In the genomic region with DNA sequence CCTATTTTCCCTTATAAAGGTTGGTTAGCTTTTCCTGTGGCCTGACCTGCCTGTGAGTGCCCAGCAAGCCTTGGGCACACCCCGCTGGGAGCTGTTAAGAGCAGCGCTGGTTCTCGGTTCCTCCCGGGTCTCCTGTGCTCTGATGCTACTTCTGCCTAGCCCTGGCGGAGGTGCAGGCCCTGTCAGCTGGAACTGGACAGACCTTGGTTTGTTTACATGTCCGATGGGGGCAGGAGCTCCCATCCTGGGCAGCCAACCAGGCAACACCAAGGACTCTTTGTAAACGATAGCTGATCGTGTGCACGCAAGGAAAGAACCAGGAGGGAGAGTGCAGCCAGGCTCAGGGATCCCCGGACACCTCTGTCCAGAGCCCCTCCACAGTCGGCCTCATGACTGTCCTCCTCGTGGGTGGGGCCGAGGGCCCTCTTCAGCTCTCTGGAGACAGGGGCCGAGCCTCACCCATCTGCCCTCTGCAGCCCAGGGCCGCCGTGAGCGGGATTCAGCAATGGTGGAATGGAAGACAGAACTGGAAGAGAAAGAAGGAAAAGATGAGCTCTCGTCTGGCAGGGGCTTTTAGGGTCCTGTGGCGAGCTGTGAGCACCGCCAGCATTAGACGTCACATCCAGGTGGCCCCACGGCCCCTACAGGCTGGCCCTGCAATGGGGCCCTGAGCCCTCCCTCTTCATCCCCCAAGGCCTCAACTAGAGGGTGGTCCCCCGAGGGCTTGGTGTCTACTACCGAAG, we compare ENCODE assay signal across 17 cellular contexts. TPM values are rescaled to one million over a fixed set of nuclear protein-coding genes. Genes with fewer than 3 reads are reported as not detected.
"Had no signal": no experiment of that assay in that cellular context is flagged by ENCODE, and none has a peak within 500 bp of the region (broad histone marks: within the 10 kb centered on the region; RNA-seq: fewer than 3 reads in every experiment).

No MANE protein-coding gene starts in this region.

- H3K27me3 ChIP-seq: body of pancreas, ovary, uterus had no signal

- ATAC-seq: body of pancreas, left colon had no signal

- DNase-seq: activated B cell treated with CpG ODN at 0.5 μM for 24 hours; activated CD4-positive, alpha-beta T cell treated with anti-CD3 and anti-CD28 coated beads, Interleukin-2, amount 10 ng/mL, durations not matched to agents 7 days and 5 days; activated naive CD4-positive, alpha-beta T cell treated with anti-CD3 and anti-CD28 coated beads, Interleukin-2, amount 50 U/mL, for 16 hours; body of pancreas; central memory CD4-positive, alpha-beta T cell; cortex of kidney; effector memory CD4-positive, alpha-beta T cell; immature natural killer cell; left colon; mesendoderm; ovary; retina; stimulated activated CD4-positive, alpha-beta T cell treated with anti-CD3 and anti-CD28 coated beads, Interleukin-4, amount 100 ng/mL, for 4 hours; uterus had no signal

- H3K4me3 ChIP-seq: body of pancreas, ovary, uterus had no signal

- H3K9me3 ChIP-seq: body of pancreas, ovary, uterus had no signal

- H3K27ac ChIP-seq: body of pancreas, ovary, uterus had no signal

- H3K36me3 ChIP-seq: ovary, uterus had no signal

RNA-seq across cellular contexts. Expression of gene EXOC3L4, which starts 41.0 kb away (rescaled TPM):
- total RNA-seq: activated B cell treated with CpG ODN at 0.5 μM for 24 hours; activated CD4-positive, alpha-beta T cell treated with anti-CD3 and anti-CD28 coated beads, Interleukin-2, amount 10 ng/mL, durations not matched to agents 7 days and 5 days; activated T-helper 2 cell treated with anti-CD3 and anti-CD28 coated beads, Interferon-gamma antibody, Interleukin-2, Interleukin-4, amounts not matched to agents 10 μg/mL and 5 μg/mL and 100 μg/mL, durations not matched to agents 14 hours and 24 hours and 36 hours had no signal
- polyA plus RNA-seq: immature natural killer cell, neural cell had no signal

RNA-seq across cellular contexts. Expression of gene LBHD2, which starts 51.5 kb away (rescaled TPM):
- total RNA-seq: activated B cell treated with CpG ODN at 0.5 μM for 24 hours; activated CD4-positive, alpha-beta T cell treated with anti-CD3 and anti-CD28 coated beads, Interleukin-2, amount 10 ng/mL, durations not matched to agents 7 days and 5 days; activated T-helper 2 cell treated with anti-CD3 and anti-CD28 coated beads, Interferon-gamma antibody, Interleukin-2, Interleukin-4, amounts not matched to agents 10 μg/mL and 5 μg/mL and 100 μg/mL, durations not matched to agents 14 hours and 24 hours and 36 hours; body of pancreas; left colon; skeletal muscle tissue; uterus had no signal
- polyA plus RNA-seq: immature natural killer cell, neural cell, ovary had no signal
